Comparison of ENCODE assay signal across 1 cellular context in the genomic region with DNA sequence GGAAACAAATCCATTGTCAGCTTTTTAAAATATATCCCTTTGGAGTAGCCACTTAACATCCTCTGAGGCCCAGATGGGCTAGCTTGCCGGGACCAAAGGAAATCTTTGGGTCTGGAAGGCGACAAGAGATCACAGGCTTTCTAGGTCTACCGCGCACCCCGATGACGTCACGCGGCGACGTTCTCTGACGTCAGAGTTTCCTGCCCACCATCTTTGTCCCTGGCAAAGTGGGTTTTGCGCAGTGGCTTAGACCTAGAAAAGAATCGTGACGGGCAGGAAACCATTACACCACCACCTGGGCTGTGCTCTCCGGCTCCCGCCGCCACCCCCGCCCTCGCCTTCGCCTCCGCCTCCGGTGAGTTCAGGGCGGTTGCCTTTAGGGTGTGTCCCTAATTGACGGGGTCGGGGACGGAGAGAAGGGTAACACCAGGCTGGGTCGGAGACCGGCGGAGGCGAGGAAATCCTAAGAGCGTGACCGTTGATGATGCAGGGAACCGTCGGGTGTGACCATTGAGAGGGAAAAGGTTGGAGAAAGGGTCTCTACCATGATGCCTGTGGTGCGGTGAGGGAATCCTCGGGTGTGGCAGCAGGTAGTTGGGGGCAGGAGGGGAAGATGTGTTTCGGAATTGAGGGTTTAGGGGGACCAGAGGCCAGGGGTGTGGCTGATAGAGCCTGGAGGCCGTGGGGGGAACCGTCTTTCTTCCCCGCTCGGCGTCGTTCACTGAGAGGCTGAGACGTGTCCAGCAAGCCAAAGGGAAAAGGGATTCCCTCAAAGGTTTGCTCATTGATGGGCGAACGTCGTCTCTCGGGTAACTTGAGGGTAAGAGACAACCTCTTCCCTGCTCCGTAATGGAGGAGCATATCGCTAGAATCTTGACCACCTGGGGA.
TF ChIP-seq lines count a peak whose summit lies in the region.

A gene (plus strand): TSS at position 249 of the 888 bp plus-strand sequence. CDS start 6,709 bp downstream, outside the sequence.

TF ChIP-seq in SK-N-SH, 30 proteins besides CTCF, POLR2A, EP300 and RAD21 (continued from another document):
- TF ChIP-seq, protein P1, sequence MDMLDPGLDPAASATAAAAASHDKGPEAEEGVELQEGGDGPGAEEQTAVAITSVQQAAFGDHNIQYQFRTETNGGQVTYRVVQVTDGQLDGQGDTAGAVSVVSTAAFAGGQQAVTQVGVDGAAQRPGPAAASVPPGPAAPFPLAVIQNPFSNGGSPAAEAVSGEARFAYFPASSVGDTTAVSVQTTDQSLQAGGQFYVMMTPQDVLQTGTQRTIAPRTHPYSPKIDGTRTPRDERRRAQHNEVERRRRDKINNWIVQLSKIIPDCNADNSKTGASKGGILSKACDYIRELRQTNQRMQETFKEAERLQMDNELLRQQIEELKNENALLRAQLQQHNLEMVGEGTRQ (IDR thresholded peaks at IDR 0.05; ENCODE audit: borderline replicate concordance, low read depth, low read length), result no peak
- TF ChIP-seq CHD2 (IDR thresholded peaks at IDR 0.05; ENCODE audit: low read length, partially characterized antibody) (peak; percentile 74), SMC3 (IDR thresholded peaks at IDR 0.05; ENCODE audit: low read depth, low read length) (no peak), ELF1 (IDR thresholded peaks at IDR 0.05) (peak; percentile 86), POLR2AphosphoS5 (IDR thresholded peaks at IDR 0.05; ENCODE audit: low read depth, low read length) (peak; percentile 95), MXI1 (IDR thresholded peaks at IDR 0.05; ENCODE audit: low read depth, low read length) (peak; percentile 84; the same call in 1 of the 2 replicates), YY1 (IDR thresholded peaks at IDR 0.05; ENCODE audit: low read depth) (peak; percentile 99), RCOR1 (IDR thresholded peaks at IDR 0.05; ENCODE audit: low read length) (0 out of 2 replicates have a peak, but pooled peaks have one; percentile 21), RFX5 (IDR thresholded peaks at IDR 0.05; ENCODE audit: low read length) (no peak), MEF2A (IDR thresholded peaks at IDR 0.05; ENCODE audit: borderline replicate concordance, low read depth) (no peak), TAF1 (IDR thresholded peaks at IDR 0.05; ENCODE audit: borderline replicate concordance, low read depth, low read length) (peak; percentile 81), FOXJ3 (CRISPR knock-in tag; IDR thresholded peaks at IDR 0.05) (peak; percentile 65; the same call in 1 of the 2 replicates), TEAD4 (IDR thresholded peaks at IDR 0.05; ENCODE audit: borderline replicate concordance, insufficient read depth) (no peak), JUND (IDR thresholded peaks at IDR 0.05) (no peak), TCF12 (IDR thresholded peaks at IDR 0.05) (no peak), RXRA (IDR thresholded peaks at IDR 0.05; ENCODE audit: borderline replicate concordance, low read depth) (no peak), FOSL2 (IDR thresholded peaks at IDR 0.05; ENCODE audit: borderline replicate concordance, low read depth) (no peak)
- TF ChIP-seq, protein P2, sequence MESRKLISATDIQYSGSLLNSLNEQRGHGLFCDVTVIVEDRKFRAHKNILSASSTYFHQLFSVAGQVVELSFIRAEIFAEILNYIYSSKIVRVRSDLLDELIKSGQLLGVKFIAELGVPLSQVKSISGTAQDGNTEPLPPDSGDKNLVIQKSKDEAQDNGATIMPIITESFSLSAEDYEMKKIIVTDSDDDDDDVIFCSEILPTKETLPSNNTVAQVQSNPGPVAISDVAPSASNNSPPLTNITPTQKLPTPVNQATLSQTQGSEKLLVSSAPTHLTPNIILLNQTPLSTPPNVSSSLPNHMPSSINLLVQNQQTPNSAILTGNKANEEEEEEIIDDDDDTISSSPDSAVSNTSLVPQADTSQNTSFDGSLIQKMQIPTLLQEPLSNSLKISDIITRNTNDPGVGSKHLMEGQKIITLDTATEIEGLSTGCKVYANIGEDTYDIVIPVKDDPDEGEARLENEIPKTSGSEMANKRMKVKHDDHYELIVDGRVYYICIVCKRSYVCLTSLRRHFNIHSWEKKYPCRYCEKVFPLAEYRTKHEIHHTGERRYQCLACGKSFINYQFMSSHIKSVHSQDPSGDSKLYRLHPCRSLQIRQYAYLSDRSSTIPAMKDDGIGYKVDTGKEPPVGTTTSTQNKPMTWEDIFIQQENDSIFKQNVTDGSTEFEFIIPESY (IDR thresholded peaks at IDR 0.05; ENCODE audit: borderline replicate concordance, low read depth), result no peak
- TF ChIP-seq, protein P3, sequence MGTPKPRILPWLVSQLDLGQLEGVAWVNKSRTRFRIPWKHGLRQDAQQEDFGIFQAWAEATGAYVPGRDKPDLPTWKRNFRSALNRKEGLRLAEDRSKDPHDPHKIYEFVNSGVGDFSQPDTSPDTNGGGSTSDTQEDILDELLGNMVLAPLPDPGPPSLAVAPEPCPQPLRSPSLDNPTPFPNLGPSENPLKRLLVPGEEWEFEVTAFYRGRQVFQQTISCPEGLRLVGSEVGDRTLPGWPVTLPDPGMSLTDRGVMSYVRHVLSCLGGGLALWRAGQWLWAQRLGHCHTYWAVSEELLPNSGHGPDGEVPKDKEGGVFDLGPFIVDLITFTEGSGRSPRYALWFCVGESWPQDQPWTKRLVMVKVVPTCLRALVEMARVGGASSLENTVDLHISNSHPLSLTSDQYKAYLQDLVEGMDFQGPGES (IDR thresholded peaks at IDR 0.05; ENCODE audit: low read depth, low read length), result no peak
- TF ChIP-seq, protein P4, sequence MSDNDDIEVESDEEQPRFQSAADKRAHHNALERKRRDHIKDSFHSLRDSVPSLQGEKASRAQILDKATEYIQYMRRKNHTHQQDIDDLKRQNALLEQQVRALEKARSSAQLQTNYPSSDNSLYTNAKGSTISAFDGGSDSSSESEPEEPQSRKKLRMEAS (IDR thresholded peaks at IDR 0.05; ENCODE audit: low read depth), result peak; percentile 75
TF ChIP-seq in SK-N-SH: peak in this region for 13.
